In the genomic region with DNA sequence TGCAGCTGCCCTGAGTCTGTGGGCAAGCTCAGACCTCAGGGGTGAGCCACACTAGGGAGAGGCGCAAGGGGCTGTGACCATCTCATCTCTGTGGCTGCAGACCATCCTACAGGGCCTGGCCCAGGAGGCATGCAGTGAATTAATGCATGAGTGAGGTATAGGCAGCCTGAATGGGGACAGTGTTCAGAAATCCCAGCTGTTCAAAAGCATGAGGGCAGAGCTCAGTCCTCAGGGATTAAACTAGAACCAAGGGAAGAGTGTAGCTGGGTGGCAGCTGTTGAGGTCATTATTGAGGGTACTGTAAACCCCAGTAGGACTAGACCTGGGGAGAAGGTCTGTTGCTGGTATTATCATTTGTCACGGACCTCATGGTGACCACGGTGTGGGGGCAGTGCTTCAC, we compare ENCODE assay signal across 2 cellular contexts.
TF ChIP-seq lines count a peak whose summit lies in the region.

No MANE protein-coding gene starts in this region.

TF ChIP-seq in H1, 55 proteins besides CTCF, POLR2A, EP300 and RAD21:
- TF ChIP-seq, protein P1, sequence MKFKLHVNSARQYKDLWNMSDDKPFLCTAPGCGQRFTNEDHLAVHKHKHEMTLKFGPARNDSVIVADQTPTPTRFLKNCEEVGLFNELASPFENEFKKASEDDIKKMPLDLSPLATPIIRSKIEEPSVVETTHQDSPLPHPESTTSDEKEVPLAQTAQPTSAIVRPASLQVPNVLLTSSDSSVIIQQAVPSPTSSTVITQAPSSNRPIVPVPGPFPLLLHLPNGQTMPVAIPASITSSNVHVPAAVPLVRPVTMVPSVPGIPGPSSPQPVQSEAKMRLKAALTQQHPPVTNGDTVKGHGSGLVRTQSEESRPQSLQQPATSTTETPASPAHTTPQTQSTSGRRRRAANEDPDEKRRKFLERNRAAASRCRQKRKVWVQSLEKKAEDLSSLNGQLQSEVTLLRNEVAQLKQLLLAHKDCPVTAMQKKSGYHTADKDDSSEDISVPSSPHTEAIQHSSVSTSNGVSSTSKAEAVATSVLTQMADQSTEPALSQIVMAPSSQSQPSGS (IDR thresholded peaks at IDR 0.05; ENCODE audit: low read length), result no peak
- no peak for TF ChIP-seq BRCA1 (IDR thresholded peaks at IDR 0.05; ENCODE audit: low read depth, low read length)

TF ChIP-seq in GM23338, 12 proteins besides CTCF, POLR2A, EP300 and RAD21:
- TF ChIP-seq ZNF331 (CRISPR knock-in tag; IDR thresholded peaks at IDR 0.05; ENCODE audit: low read depth), result no peak
- no peak for TF ChIP-seq ZNF114 (CRISPR knock-in tag; IDR thresholded peaks at IDR 0.05)
- TF ChIP-seq, protein P2, sequence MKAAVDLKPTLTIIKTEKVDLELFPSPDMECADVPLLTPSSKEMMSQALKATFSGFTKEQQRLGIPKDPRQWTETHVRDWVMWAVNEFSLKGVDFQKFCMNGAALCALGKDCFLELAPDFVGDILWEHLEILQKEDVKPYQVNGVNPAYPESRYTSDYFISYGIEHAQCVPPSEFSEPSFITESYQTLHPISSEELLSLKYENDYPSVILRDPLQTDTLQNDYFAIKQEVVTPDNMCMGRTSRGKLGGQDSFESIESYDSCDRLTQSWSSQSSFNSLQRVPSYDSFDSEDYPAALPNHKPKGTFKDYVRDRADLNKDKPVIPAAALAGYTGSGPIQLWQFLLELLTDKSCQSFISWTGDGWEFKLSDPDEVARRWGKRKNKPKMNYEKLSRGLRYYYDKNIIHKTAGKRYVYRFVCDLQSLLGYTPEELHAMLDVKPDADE (IDR thresholded peaks at IDR 0.05), result no peak
- no peak for TF ChIP-seq EZH2phosphoT487 (IDR thresholded peaks at IDR 0.05; ENCODE audit: unreplicated experiment)
- no peak for TF ChIP-seq POLR2AphosphoS5 (IDR thresholded peaks at IDR 0.05; ENCODE audit: low read depth)
- no peak for TF ChIP-seq CREB1 (CRISPR knock-in tag; IDR thresholded peaks at IDR 0.05; ENCODE audit: low read depth)
- TF ChIP-seq, protein P3, sequence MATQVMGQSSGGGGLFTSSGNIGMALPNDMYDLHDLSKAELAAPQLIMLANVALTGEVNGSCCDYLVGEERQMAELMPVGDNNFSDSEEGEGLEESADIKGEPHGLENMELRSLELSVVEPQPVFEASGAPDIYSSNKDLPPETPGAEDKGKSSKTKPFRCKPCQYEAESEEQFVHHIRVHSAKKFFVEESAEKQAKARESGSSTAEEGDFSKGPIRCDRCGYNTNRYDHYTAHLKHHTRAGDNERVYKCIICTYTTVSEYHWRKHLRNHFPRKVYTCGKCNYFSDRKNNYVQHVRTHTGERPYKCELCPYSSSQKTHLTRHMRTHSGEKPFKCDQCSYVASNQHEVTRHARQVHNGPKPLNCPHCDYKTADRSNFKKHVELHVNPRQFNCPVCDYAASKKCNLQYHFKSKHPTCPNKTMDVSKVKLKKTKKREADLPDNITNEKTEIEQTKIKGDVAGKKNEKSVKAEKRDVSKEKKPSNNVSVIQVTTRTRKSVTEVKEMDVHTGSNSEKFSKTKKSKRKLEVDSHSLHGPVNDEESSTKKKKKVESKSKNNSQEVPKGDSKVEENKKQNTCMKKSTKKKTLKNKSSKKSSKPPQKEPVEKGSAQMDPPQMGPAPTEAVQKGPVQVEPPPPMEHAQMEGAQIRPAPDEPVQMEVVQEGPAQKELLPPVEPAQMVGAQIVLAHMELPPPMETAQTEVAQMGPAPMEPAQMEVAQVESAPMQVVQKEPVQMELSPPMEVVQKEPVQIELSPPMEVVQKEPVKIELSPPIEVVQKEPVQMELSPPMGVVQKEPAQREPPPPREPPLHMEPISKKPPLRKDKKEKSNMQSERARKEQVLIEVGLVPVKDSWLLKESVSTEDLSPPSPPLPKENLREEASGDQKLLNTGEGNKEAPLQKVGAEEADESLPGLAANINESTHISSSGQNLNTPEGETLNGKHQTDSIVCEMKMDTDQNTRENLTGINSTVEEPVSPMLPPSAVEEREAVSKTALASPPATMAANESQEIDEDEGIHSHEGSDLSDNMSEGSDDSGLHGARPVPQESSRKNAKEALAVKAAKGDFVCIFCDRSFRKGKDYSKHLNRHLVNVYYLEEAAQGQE (IDR thresholded peaks at IDR 0.05; ENCODE audit: unreplicated experiment), result no peak
- TF ChIP-seq, protein P4, sequence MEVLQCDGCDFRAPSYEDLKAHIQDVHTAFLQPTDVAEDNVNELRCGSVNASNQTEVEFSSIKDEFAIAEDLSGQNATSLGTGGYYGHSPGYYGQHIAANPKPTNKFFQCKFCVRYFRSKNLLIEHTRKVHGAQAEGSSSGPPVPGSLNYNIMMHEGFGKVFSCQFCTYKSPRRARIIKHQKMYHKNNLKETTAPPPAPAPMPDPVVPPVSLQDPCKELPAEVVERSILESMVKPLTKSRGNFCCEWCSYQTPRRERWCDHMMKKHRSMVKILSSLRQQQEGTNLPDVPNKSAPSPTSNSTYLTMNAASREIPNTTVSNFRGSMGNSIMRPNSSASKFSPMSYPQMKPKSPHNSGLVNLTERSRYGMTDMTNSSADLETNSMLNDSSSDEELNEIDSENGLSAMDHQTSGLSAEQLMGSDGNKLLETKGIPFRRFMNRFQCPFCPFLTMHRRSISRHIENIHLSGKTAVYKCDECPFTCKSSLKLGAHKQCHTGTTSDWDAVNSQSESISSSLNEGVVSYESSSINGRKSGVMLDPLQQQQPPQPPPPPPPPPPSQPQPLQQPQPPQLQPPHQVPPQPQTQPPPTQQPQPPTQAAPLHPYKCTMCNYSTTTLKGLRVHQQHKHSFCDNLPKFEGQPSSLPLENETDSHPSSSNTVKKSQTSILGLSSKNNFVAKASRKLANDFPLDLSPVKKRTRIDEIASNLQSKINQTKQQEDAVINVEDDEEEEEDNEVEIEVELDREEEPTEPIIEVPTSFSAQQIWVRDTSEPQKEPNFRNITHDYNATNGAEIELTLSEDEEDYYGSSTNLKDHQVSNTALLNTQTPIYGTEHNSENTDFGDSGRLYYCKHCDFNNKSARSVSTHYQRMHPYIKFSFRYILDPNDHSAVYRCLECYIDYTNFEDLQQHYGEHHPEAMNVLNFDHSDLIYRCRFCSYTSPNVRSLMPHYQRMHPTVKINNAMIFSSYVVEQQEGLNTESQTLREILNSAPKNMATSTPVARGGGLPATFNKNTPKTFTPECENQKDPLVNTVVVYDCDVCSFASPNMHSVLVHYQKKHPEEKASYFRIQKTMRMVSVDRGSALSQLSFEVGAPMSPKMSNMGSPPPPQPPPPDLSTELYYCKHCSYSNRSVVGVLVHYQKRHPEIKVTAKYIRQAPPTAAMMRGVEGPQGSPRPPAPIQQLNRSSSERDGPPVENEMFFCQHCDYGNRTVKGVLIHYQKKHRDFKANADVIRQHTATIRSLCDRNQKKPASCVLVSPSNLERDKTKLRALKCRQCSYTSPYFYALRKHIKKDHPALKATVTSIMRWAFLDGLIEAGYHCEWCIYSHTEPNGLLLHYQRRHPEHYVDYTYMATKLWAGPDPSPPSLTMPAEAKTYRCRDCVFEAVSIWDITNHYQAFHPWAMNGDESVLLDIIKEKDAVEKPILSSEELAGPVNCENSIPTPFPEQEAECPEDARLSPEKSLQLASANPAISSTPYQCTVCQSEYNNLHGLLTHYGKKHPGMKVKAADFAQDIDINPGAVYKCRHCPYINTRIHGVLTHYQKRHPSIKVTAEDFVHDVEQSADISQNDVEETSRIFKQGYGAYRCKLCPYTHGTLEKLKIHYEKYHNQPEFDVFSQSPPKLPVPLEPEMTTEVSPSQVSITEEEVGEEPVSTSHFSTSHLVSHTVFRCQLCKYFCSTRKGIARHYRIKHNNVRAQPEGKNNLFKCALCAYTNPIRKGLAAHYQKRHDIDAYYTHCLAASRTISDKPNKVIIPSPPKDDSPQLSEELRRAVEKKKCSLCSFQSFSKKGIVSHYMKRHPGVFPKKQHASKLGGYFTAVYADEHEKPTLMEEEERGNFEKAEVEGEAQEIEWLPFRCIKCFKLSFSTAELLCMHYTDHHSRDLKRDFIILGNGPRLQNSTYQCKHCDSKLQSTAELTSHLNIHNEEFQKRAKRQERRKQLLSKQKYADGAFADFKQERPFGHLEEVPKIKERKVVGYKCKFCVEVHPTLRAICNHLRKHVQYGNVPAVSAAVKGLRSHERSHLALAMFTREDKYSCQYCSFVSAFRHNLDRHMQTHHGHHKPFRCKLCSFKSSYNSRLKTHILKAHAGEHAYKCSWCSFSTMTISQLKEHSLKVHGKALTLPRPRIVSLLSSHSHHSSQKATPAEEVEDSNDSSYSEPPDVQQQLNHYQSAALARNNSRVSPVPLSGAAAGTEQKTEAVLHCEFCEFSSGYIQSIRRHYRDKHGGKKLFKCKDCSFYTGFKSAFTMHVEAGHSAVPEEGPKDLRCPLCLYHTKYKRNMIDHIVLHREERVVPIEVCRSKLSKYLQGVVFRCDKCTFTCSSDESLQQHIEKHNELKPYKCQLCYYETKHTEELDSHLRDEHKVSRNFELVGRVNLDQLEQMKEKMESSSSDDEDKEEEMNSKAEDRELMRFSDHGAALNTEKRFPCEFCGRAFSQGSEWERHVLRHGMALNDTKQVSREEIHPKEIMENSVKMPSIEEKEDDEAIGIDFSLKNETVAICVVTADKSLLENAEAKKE (CRISPR knock-in tag; IDR thresholded peaks at IDR 0.05), result no peak
- TF ChIP-seq STAT1 (IDR thresholded peaks at IDR 0.05; ENCODE audit: unreplicated experiment), result no peak
- no peak for TF ChIP-seq NANOG (IDR thresholded peaks at IDR 0.05; ENCODE audit: borderline replicate concordance)
- TF ChIP-seq EZH2 (IDR thresholded peaks at IDR 0.05; ENCODE audit: low read depth, unreplicated experiment), result no peak
- TF ChIP-seq JUNB (IDR thresholded peaks at IDR 0.05; ENCODE audit: unreplicated experiment), result no peak
